ENCODE assay signal across 8 cellular contexts in the genomic region with DNA sequence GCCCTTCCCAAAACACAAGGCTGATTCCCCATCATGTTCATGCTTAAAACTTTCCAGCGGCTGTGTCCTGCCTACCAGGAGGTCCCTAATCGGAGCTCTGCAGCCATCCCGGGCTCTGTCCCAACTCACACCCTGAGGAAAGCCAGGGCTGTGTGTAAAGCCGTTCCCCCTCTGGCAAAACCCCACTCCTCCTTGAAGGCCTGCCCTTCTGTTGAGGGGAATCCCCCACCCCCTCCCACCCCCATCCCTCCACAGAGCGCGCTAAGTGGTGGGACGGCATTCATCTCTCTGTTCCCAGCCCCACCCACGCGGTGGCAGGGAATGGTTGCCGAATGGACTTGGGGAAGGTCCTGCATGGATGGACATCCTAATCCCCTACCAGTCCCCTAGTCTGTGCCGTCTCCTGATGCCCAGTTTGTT. TPM values are rescaled to one million over a fixed set of nuclear protein-coding genes. Genes with fewer than 3 reads are reported as not detected.
DNase-seq lines count a peak whose midpoint lies in the region; ATAC-seq, FAIRE-seq and TF ChIP-seq lines count a peak whose summit lies in the region.

No MANE protein-coding gene starts in this region.

- H3K4me3 ChIP-seq in breast epithelium (peak overlapping the region; percentile 80 to 90 (median 88)), transverse colon (peak overlapping the region; percentile 36 to 90 (median 62))

- no peak for DNase-seq in activated T-cell treated with anti-CD3 and anti-CD28 coated beads, Interleukin-2, amount 50 U/mL, for 72 hours
- no peak for DNase-seq in activated T-cell treated with anti-CD3 and anti-CD28 coated beads, Interleukin-2, amount 50 U/mL, for 1 hour
- DNase-seq in breast epithelium (ENCODE audit: low spot score in 2 of 2): peak in 1 of 2 donors; percentile 50
- DNase-seq in medulla oblongata (ENCODE audit: extremely low spot score): peak; percentile 21
- no peak for DNase-seq in transverse colon
- DNase-seq in activated gamma-delta T cell treated with Interleukin-2 at 50 U/mL for 16 hours: no peak
- no peak for DNase-seq in H54 (ENCODE audit: insufficient read length, low spot score)

- peaks cover 19% of the 10 kb centered on the region for H3K4me1 Mint-ChIP-seq in activated T-cell treated with anti-CD3 and anti-CD28 coated beads, Interleukin-2, amount 50 U/mL, for 72 hours (ENCODE audit: low read depth)

- in situ Hi-C loops in transverse colon (cut with MboI; ENCODE audit: low pct_ligation_motif_present in 1 of 4, low pct_unique_long_range_greater_than_20kb in 1 of 4, low sequenced_read_pairs in 3 of 4): loop anchor here in 1 of 4 donors (10.0 kb wide), 2 partner anchors 80 to 120 kb away; partner anchors contain the start of genes POR and RHBDD2

- FAIRE-seq in H54 (lab: Jason Lieb, UNC): no peak

- TF ChIP-seq CTCF in breast epithelium (IDR thresholded peaks at IDR 0.05) (no peak), transverse colon (IDR thresholded peaks at IDR 0.05) (no peak)

- no peaks in the 10 kb centered on the region for H3K27me3 Mint-ChIP-seq in activated T-cell treated with anti-CD3 and anti-CD28 coated beads, Interleukin-2, amount 50 U/mL, for 72 hours (ENCODE audit: low read depth)

- H3K36me3 Mint-ChIP-seq in activated T-cell treated with anti-CD3 and anti-CD28 coated beads, Interleukin-2, amount 50 U/mL, for 72 hours (ENCODE audit: insufficient read depth in 2 of 2): peaks cover 0 to 3% of the 10 kb centered on the region in 2 donors

- H3K27me3 ChIP-seq in breast epithelium (no peaks in the 10 kb centered on the region), transverse colon (no peaks in the 10 kb centered on the region)

- TF ChIP-seq POLR2A in breast epithelium (IDR thresholded peaks at IDR 0.05) (no peak), transverse colon (IDR thresholded peaks at IDR 0.05) (no peak), H54 (IDR thresholded peaks at IDR 0.05; ENCODE audit: low read depth, low read length) (no peak)

- H3K4me1 ChIP-seq in breast epithelium (peaks cover 0 to 7% of the 10 kb centered on the region in 2 donors), transverse colon (peaks cover 6 to 26% (median 17%) of the 10 kb centered on the region in 4 donors)

- H3K27ac ChIP-seq in breast epithelium (peak overlapping the region; percentile 81 to 94), transverse colon (peak overlapping the region; percentile 85 to 96 (median 92))

- no peak for TF ChIP-seq EP300 in transverse colon (IDR thresholded peaks at IDR 0.05; ENCODE audit: low read depth)

- H3K36me3 ChIP-seq in breast epithelium: no peaks in the 10 kb centered on the region
- H3K36me3 ChIP-seq in transverse colon: no peaks in the 10 kb centered on the region

- ATAC-seq in activated T-cell treated with anti-CD3 and anti-CD28 coated beads, Interleukin-2, amount 50 U/mL, for 72 hours (replicated peaks in 1 of 2): no peak
- ATAC-seq in esophagus mucosa: no peak

- 58% methylated on average over 11 of the region's 11 CpGs; no CpG with 5 or more reads in 1 of the 2 donors for WGBS in transverse colon (ENCODE audit: low coverage in 1 of 2), 2 donors

- H3K9me3 ChIP-seq in breast epithelium (no peaks in the 10 kb centered on the region), transverse colon (no peaks in the 10 kb centered on the region)

- H3K4me3 Mint-ChIP-seq in activated T-cell treated with anti-CD3 and anti-CD28 coated beads, Interleukin-2, amount 50 U/mL, for 72 hours: peak overlapping the region; percentile 82 to 83

- intact Hi-C loops in breast epithelium (cut with DNase I; ENCODE audit: low total_unique reads): no loop called here
- intact Hi-C loops in transverse colon (cut with DNase I; ENCODE audit: low total_unique reads): loop anchor here (10.0 kb wide), 1 partner anchor 80 kb away; the partner anchor contains the start of gene POR

- H3K9me3 Mint-ChIP-seq in activated T-cell treated with anti-CD3 and anti-CD28 coated beads, Interleukin-2, amount 50 U/mL, for 72 hours: no peaks in the 10 kb centered on the region

- H3K27ac Mint-ChIP-seq in activated T-cell treated with anti-CD3 and anti-CD28 coated beads, Interleukin-2, amount 50 U/mL, for 72 hours: no peak overlapping the region

RNA-seq across cellular contexts. Expression of gene TMEM120A, which starts 0.7 kb away (rescaled TPM):
- total RNA-seq in activated T-cell treated with anti-CD3 and anti-CD28 coated beads, Interleukin-2, amount 50 U/mL, for 72 hours: 10 to 100 TPM; 23.5 to 25.4 TPM
- total RNA-seq in breast epithelium: 10 to 100 TPM; 27.2 to 52.0 (median 42.9) TPM
- total RNA-seq in transverse colon: 100 to 1,000 TPM in 1 of 4 donors, 10 to 100 TPM in 3; 57.6 to 119 (median 92.0) TPM
- 33.9 TPM for total RNA-seq in esophagus mucosa

RNA-seq across cellular contexts. Expression of gene STYXL1, which starts 52.7 kb away (rescaled TPM):
- total RNA-seq in activated T-cell treated with anti-CD3 and anti-CD28 coated beads, Interleukin-2, amount 50 U/mL, for 72 hours: 10 to 100 TPM; 52.0 to 54.6 TPM
- total RNA-seq in breast epithelium (10 to 100 TPM; 27.5 to 38.3 (median 28.3) TPM), transverse colon (10 to 100 TPM in 2 of 4 donors, 1 to 10 TPM in 2; 3.4 to 51.9 (median 20.9) TPM), esophagus mucosa (37.6 TPM)

RNA-seq across cellular contexts. Expression of gene MDH2, which starts 52.8 kb away (rescaled TPM):
- total RNA-seq in activated T-cell treated with anti-CD3 and anti-CD28 coated beads, Interleukin-2, amount 50 U/mL, for 72 hours: 100 to 1,000 TPM; 162 to 170 TPM
- total RNA-seq in breast epithelium (10 to 100 TPM; 52.0 to 63.3 (median 61.8) TPM), transverse colon (100 to 1,000 TPM; 144 to 308 (median 152) TPM), esophagus mucosa (204 TPM)
